ENCODE assay signal across 8 cellular contexts in the genomic region with DNA sequence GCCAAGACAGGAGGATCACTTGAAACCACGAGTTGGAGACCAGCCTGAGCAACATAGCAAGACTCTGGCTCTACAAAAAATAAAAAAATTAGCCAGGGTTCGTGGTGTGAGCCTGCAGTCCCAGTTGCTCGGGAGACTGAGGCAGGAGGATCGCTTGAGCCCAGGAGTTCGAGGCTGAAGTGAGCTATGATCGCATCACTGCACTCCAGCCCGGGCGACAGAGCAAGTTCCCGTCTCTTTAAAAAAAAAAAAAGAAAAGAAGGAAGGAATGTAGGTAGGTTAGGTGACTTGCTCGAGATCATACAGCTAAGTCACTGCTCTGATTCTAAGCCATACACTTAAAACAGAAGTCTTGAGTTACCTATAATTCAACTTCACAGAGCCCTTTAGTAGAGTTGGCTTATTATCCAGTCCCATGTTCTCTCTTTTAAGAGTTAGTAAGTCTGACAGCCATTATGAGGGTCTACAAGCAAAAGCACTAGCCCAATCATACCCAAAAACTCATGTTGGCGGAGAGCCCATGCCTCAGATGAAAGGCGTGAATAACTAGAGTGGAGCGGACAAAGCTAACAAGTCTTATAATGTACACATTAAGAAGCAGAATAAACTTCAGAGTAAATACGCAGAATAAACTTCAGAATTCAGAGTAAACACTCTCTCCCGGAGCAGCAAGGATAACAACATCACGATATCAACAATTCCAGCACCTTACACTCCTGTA. TPM values are rescaled to one million over a fixed set of nuclear protein-coding genes. Genes with fewer than 3 reads are reported as not detected.
DNase-seq lines count a peak whose midpoint lies in the region; ATAC-seq and TF ChIP-seq lines count a peak whose summit lies in the region.

No MANE protein-coding gene starts in this region.

- no peaks in the 10 kb centered on the region for H3K4me1 ChIP-seq in iPS DF 6.9 (ENCODE audit: control insufficient read depth, insufficient read depth, low read length)
- H3K4me1 ChIP-seq in spleen, result peaks cover 13 to 59% (median 30%) of the 10 kb centered on the region in 6 donors

- H3K36me3 ChIP-seq in iPS DF 6.9 (ENCODE audit: control insufficient read depth, insufficient read depth, low read length), result no peaks in the 10 kb centered on the region
- H3K36me3 ChIP-seq in spleen, result no peaks in the 10 kb centered on the region

- H3K27me3 ChIP-seq in iPS DF 6.9 (ENCODE audit: control insufficient read depth, insufficient read depth, low read length), result no peaks in the 10 kb centered on the region
- H3K27me3 ChIP-seq in spleen (replicated peaks in 1 of 7), result no peaks in the 10 kb centered on the region

- intact Hi-C loops in spleen (cut with DNase I; ENCODE audit: low total_unique reads), result no loop called here
- intact Hi-C loops in posterior vena cava (cut with DNase I), result loop anchor here (5.0 kb wide), 2 partner anchors 151 to 684 kb away; no protein-coding TSS in a partner anchor

- ATAC-seq in activated CD8-positive, alpha-beta T cell treated with anti-CD3 and anti-CD28 coated beads, Interleukin-2, amount 10 ng/mL, durations not matched to agents 7 days and 5 days, result peak; percentile 0
- ATAC-seq in HG02571 (IDR thresholded peaks at IDR 0.05; ENCODE audit: unreplicated experiment), result no peak

- H3K9me3 Mint-ChIP-seq in activated CD8-positive, alpha-beta T cell treated with anti-CD3 and anti-CD28 coated beads, Interleukin-2, amount 10 ng/mL, durations not matched to agents 7 days and 5 days (ENCODE audit: insufficient read depth), result no peaks in the 10 kb centered on the region

- peak overlapping the region; percentile 95 for H3K27ac Mint-ChIP-seq in activated CD8-positive, alpha-beta T cell treated with anti-CD3 and anti-CD28 coated beads, Interleukin-2, amount 10 ng/mL, durations not matched to agents 7 days and 5 days

- H3K27ac ChIP-seq in iPS DF 6.9 (ENCODE audit: low read length), result no peak overlapping the region
- H3K27ac ChIP-seq in spleen, result peak overlapping the region; percentile 47 to 91 (median 85)

- POLR2A ChIA-PET in activated CD8-positive, alpha-beta T cell treated with anti-CD3 and anti-CD28 coated beads, Interleukin-2, amount 10 ng/mL, durations not matched to agents 7 days and 5 days (lab: Charles Lee), result interaction anchor here (0.7 to 1.0 kb wide), 2 partner anchors 168 to 186 kb away, joined by 3 to 4 read pairs; no protein-coding TSS in a partner anchor

- H3K27me3 Mint-ChIP-seq in activated CD8-positive, alpha-beta T cell treated with anti-CD3 and anti-CD28 coated beads, Interleukin-2, amount 10 ng/mL, durations not matched to agents 7 days and 5 days (ENCODE audit: low read depth), result peaks cover 11% of the 10 kb centered on the region

- TF ChIP-seq POLR2A in spleen (IDR thresholded peaks at IDR 0.05), result no peak

- DNase-seq in AG08396 (ENCODE audit: low spot score) (peak; percentile 14), HFF-Myc (ENCODE audit: extremely low read depth, low read depth) (no peak), iPS DF 6.9 (ENCODE audit: low read depth, low spot score) (no peak), spleen (no peak), posterior vena cava (ENCODE audit: low spot score) (no peak), NCI-H226 (no peak)
- DNase-seq in activated CD8-positive, alpha-beta T cell treated with anti-CD3 and anti-CD28 coated beads, Interleukin-2, amount 10 ng/mL, durations not matched to agents 7 days and 5 days, result no peak

- CTCF ChIA-PET in activated CD8-positive, alpha-beta T cell treated with anti-CD3 and anti-CD28 coated beads, Interleukin-2, amount 10 ng/mL, durations not matched to agents 7 days and 5 days (lab: Charles Lee), result interaction anchor here (1.1 to 3.0 kb wide), 2 partner anchors 13 to 309 kb away, joined by 3 to 17 read pairs; no protein-coding TSS in a partner anchor

- no CpG with 5 or more reads among the region's 16 CpGs for WGBS in iPS DF 6.9 (ENCODE audit: insufficient coverage, insufficient read length)
- WGBS in spleen, 5 donors, result 39 to 41% (median 39%) methylated on average over 16 of the region's 16 CpGs

- H3K36me3 Mint-ChIP-seq in activated CD8-positive, alpha-beta T cell treated with anti-CD3 and anti-CD28 coated beads, Interleukin-2, amount 10 ng/mL, durations not matched to agents 7 days and 5 days (ENCODE audit: low read depth), result peaks cover 10% of the 10 kb centered on the region

- TF ChIP-seq CTCF in HFF-Myc (IDR thresholded peaks at IDR 0.05; ENCODE audit: low read depth, low read length, missing control alignments), result no peak
- no peak for TF ChIP-seq CTCF in spleen (IDR thresholded peaks at IDR 0.05 in 8 of 11, conservative IDR thresholded peaks at IDR 0.05 in 3 of 11)

- peak overlapping the region; percentile 92 for H3K4me3 Mint-ChIP-seq in activated CD8-positive, alpha-beta T cell treated with anti-CD3 and anti-CD28 coated beads, Interleukin-2, amount 10 ng/mL, durations not matched to agents 7 days and 5 days

- H3K4me1 Mint-ChIP-seq in activated CD8-positive, alpha-beta T cell treated with anti-CD3 and anti-CD28 coated beads, Interleukin-2, amount 10 ng/mL, durations not matched to agents 7 days and 5 days (ENCODE audit: low read depth), result peaks cover 34% of the 10 kb centered on the region

- H3K4me3 ChIP-seq in HFF-Myc (replicated peaks; ENCODE audit: low read depth, low read length) (peak overlapping the region; percentile 66), iPS DF 6.9 (ENCODE audit: low read length) (peak overlapping the region; percentile 72), spleen (peak overlapping the region; percentile 65 to 98 (median 86))

- H3K9me3 ChIP-seq in iPS DF 6.9 (ENCODE audit: control insufficient read depth, insufficient read depth, low read length) (no peaks in the 10 kb centered on the region), spleen (no peaks in the 10 kb centered on the region)

RNA-seq across cellular contexts. Expression of a gene that starts 0.8 kb away (rescaled TPM):
- 10 to 100 TPM; 57.2 TPM for total RNA-seq in activated CD8-positive, alpha-beta T cell treated with anti-CD3 and anti-CD28 coated beads, Interleukin-2, amount 10 ng/mL, durations not matched to agents 7 days and 5 days
- 10 to 100 TPM; 20.6 to 39.3 (median 28.1) TPM for total RNA-seq in spleen
- 10 to 100 TPM; 13.2 to 20.8 (median 14.3) TPM for polyA plus RNA-seq in spleen
- total RNA-seq in posterior vena cava, result 10 to 100 TPM; 27.9 to 29.2 TPM

RNA-seq across cellular contexts. Expression of a gene that starts 0.9 kb away (rescaled TPM):
- total RNA-seq in activated CD8-positive, alpha-beta T cell treated with anti-CD3 and anti-CD28 coated beads, Interleukin-2, amount 10 ng/mL, durations not matched to agents 7 days and 5 days, result 1 to 10 TPM in 1 of 2 experiments, under 1 TPM in 1; 0.97 to 2.2 TPM
- 1 to 10 TPM in 5 of 7 donors, under 1 TPM in 2; 0.65 to 2.3 (median 1.9) TPM for total RNA-seq in spleen
- under 1 TPM; 0.12 to 0.32 (median 0.15) TPM for polyA plus RNA-seq in spleen
- 1 to 10 TPM; 1.2 to 2.3 TPM for total RNA-seq in posterior vena cava
